ENCODE assay signal across 1 cellular context in the genomic region with DNA sequence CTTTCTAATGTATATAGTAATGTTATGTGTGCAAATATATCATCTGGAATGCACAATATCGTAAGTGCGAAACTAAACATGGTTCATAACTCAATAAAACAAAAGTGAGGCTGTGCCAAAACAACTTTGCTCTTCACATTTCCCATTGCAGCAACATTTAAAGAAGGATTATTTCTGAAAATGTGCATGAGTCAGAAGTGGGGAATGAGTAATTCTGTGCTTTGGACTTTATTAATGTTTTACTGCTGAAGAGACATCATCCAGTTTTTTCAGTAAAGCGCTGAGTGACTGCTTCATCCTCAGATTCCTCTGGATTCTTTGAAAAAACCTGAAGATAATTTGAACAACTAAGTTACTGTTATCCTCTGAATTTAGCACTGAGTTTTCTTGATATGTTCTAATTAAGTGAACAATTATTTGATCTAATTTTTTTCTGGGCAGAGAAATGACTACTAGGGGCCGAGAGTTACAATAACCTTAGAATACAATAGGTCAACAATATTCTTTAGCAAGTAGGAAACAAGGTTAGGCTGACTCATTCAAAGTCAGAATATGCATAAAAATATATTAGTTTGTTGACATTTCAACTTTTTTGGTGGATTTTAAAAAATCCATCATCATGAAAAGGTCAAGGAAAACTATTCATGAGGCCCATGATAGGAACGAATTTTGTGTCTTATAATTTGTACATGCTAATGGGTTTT.
TF ChIP-seq lines count a peak whose summit lies in the region.

No MANE protein-coding gene starts in this region.

TF ChIP-seq in HepG2, 621 proteins besides CTCF, POLR2A, EP300 and RAD21 (continued from another document):
- TF ChIP-seq ZGPAT (CRISPR knock-in tag; IDR thresholded peaks at IDR 0.05) (no peak), NFAT5 (CRISPR knock-in tag; IDR thresholded peaks at IDR 0.05) (no peak), ZNF557 (CRISPR knock-in tag; IDR thresholded peaks at IDR 0.05) (no peak), SIX1 (CRISPR knock-in tag; IDR thresholded peaks at IDR 0.05; ENCODE audit: borderline replicate concordance) (no peak), SMC3 (IDR thresholded peaks at IDR 0.05; ENCODE audit: low read length) (no peak), EZH2 (conservative IDR thresholded peaks at IDR 0.05; ENCODE audit: low read depth, low read length) (no peak), NRL (CRISPR knock-in tag; IDR thresholded peaks at IDR 0.05; ENCODE audit: borderline replicate concordance) (no peak), ZBTB38 (CRISPR knock-in tag; IDR thresholded peaks at IDR 0.05) (no peak), ZNF546 (CRISPR knock-in tag; conservative IDR thresholded peaks at IDR 0.05) (no peak), ADNP (CRISPR knock-in tag; IDR thresholded peaks at IDR 0.05) (no peak), ZBTB39 (CRISPR knock-in tag; IDR thresholded peaks at IDR 0.05) (no peak), ZFAT (CRISPR knock-in tag; conservative IDR thresholded peaks at IDR 0.05) (no peak), ZNF547 (CRISPR knock-in tag; IDR thresholded peaks at IDR 0.05) (no peak)
- TF ChIP-seq, protein P1, sequence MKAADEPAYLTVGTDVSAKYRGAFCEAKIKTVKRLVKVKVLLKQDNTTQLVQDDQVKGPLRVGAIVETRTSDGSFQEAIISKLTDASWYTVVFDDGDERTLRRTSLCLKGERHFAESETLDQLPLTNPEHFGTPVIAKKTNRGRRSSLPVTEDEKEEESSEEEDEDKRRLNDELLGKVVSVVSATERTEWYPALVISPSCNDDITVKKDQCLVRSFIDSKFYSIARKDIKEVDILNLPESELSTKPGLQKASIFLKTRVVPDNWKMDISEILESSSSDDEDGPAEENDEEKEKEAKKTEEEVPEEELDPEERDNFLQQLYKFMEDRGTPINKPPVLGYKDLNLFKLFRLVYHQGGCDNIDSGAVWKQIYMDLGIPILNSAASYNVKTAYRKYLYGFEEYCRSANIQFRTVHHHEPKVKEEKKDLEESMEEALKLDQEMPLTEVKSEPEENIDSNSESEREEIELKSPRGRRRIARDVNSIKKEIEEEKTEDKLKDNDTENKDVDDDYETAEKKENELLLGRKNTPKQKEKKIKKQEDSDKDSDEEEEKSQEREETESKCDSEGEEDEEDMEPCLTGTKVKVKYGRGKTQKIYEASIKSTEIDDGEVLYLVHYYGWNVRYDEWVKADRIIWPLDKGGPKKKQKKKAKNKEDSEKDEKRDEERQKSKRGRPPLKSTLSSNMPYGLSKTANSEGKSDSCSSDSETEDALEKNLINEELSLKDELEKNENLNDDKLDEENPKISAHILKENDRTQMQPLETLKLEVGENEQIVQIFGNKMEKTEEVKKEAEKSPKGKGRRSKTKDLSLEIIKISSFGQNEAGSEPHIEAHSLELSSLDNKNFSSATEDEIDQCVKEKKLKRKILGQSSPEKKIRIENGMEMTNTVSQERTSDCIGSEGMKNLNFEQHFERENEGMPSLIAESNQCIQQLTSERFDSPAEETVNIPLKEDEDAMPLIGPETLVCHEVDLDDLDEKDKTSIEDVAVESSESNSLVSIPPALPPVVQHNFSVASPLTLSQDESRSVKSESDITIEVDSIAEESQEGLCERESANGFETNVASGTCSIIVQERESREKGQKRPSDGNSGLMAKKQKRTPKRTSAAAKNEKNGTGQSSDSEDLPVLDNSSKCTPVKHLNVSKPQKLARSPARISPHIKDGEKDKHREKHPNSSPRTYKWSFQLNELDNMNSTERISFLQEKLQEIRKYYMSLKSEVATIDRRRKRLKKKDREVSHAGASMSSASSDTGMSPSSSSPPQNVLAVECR (CRISPR knock-in tag; IDR thresholded peaks at IDR 0.05; ENCODE audit: borderline replicate concordance), result no peak
